ENCODE assay signal across 8 cellular contexts in the genomic region with DNA sequence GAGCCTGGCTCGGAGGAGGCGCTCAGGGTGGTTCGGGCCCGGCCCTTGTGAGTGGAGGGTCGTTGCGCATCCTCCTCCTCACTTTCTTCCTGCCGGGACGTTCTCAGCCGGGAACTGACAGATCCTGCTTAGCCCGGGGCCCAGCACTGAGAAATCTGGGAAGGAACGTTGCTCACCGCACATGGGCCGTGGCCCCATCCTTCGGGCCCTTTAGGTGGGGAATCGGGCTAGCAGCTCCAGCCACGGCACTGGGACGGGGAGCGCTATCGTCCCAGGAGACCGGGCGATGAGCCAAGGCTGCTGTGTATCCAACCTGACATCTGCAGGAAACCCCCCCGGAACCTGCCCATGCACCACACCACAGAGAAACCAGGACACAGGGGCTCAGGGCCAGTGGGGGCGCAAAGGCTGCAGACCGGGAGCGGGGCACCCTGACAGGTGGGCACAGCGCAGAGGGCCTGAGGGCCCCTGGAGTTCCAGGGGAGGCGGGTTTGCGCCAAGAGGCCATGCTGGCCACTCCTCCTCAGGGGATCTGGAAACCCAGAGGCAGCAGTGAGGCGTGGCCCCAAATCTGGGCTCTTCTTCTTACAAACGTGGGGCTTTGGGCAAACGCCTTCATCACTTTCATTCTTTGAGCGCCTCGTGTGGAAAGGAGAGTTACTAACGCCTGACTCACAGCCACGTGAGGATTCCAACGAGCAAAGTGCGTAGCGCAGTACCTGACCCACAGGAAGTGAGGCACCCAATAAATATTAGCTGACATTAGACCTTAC.
DNase-seq lines count a peak whose midpoint lies in the region; ATAC-seq, FAIRE-seq and TF ChIP-seq lines count a peak whose summit lies in the region.

A gene (minus strand): TSS at position 116 of the 773 bp plus-strand sequence. CDS start 4,659 bp downstream, outside the sequence.

- CTCF ChIA-PET in HEK293 (lab: Yijun Ruan, JAX) = interaction anchor here (0.7 to 2.0 kb wide), 7 partner anchors 11 to 1231 kb away, joined by 3 to 13 read pairs (median 3); no protein-coding TSS in a partner anchor

- peaks cover 8% of the 10 kb centered on the region for H3K4me1 ChIP-seq in HEK293 (ENCODE audit: control insufficient read depth, insufficient read depth, low read length)

- POLR2A ChIA-PET in HEK293 (lab: Yijun Ruan, JAX) = interaction anchor here (1.8 to 2.1 kb wide), 2 partner anchors 15 to 54 kb away, joined by 4 to 8 read pairs; a partner anchor contains a TSS

- peaks cover 0 to 10% of the 10 kb centered on the region in 2 experiments; a peak in 1 of 3 replicates for H3K36me3 ChIP-seq in HEK293 (ENCODE audit: control insufficient read depth in 2 of 2, insufficient read depth in 1 of 2, low read length in 2 of 2)

- peak; percentile 9 for FAIRE-seq in islet of Langerhans (lab: Jason Lieb, UNC)

- peak; percentile 56 for TF ChIP-seq CTCF in HEK293 (tag by site-specific recombination; IDR thresholded peaks at IDR 0.05)
- TF ChIP-seq CTCF in WI38 (IDR thresholded peaks at IDR 0.05; ENCODE audit: low read depth, low read length) = no peak

- no peak within 1 kb of the TSS; the same call in 1 of the 2 replicates for H3K27ac ChIP-seq in HEK293 (ENCODE audit: extremely low read depth, low read depth, low read length)
- H3K27ac ChIP-seq in caudate nucleus (ENCODE audit: low read depth, low read length) = peak within 1 kb of the TSS; percentile 30

- H3K9me3 ChIP-seq in HEK293 (ENCODE audit: control insufficient read depth, insufficient read depth, low read depth, low read length) = no peaks in the 10 kb centered on the region

- DNase-seq in GM04504 (ENCODE audit: low read depth) (peak; percentile 93), NCI-H2107 (lab: John Stamatoyannopoulos, UW) (peak; percentile 68), caudate nucleus (lab: John Stamatoyannopoulos, UW) (peak in 41 of 61 donors; percentile 21 to 84 (median 50)), smooth muscle cell of the brain vasculature (ENCODE audit: low read depth, low spot score) (peak; percentile 46)

- H3K4me3 ChIP-seq in HEK293 (ENCODE audit: low read depth, low read length) = peak within 1 kb of the TSS; percentile 44
- H3K4me3 ChIP-seq in WI38 (ENCODE audit: low read depth, low read length) = peak within 1 kb of the TSS; percentile 65

- ATAC-seq in GM19455 (IDR thresholded peaks at IDR 0.05; ENCODE audit: unreplicated experiment) = no peak

TF ChIP-seq in HEK293, 187 proteins besides CTCF, POLR2A, EP300 and RAD21 (continues in another document):
- TF ChIP-seq, protein P1, sequence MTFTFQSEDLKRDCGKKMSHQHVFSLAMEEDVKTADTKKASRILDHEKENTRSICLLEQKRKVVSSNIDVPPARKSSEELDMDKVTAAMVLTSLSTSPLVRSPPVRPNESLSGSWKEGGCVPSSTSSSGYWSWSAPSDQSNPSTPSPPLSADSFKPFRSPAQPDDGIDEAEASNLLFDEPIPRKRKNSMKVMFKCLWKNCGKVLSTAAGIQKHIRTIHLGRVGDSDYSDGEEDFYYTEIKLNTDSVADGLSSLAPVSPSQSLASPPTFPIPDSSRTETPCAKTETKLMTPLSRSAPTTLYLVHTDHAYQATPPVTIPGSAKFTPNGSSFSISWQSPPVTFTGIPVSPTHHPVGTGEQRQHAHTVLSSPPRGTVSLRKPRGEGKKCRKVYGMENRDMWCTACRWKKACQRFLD (tag by site-specific recombination; IDR thresholded peaks at IDR 0.05) = no peak
- no peak for TF ChIP-seq EGR2 (tag by site-specific recombination; IDR thresholded peaks at IDR 0.05; ENCODE audit: low read depth)
- no peak for TF ChIP-seq ZNF404 (tag by site-specific recombination; IDR thresholded peaks at IDR 0.05)
- TF ChIP-seq, protein P2, sequence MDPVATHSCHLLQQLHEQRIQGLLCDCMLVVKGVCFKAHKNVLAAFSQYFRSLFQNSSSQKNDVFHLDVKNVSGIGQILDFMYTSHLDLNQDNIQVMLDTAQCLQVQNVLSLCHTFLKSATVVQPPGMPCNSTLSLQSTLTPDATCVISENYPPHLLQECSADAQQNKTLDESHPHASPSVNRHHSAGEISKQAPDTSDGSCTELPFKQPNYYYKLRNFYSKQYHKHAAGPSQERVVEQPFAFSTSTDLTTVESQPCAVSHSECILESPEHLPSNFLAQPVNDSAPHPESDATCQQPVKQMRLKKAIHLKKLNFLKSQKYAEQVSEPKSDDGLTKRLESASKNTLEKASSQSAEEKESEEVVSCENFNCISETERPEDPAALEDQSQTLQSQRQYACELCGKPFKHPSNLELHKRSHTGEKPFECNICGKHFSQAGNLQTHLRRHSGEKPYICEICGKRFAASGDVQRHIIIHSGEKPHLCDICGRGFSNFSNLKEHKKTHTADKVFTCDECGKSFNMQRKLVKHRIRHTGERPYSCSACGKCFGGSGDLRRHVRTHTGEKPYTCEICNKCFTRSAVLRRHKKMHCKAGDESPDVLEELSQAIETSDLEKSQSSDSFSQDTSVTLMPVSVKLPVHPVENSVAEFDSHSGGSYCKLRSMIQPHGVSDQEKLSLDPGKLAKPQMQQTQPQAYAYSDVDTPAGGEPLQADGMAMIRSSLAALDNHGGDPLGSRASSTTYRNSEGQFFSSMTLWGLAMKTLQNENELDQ (tag by site-specific recombination; IDR thresholded peaks at IDR 0.05; ENCODE audit: low read depth) = no peak
- TF ChIP-seq ZNF426 (tag by site-specific recombination; IDR thresholded peaks at IDR 0.05) = no peak
- TF ChIP-seq ZNF768 (tag by site-specific recombination; IDR thresholded peaks at IDR 0.05) = no peak
- no peak for TF ChIP-seq HOXC10 (CRISPR knock-in tag; IDR thresholded peaks at IDR 0.05)
- no peak for TF ChIP-seq ZNF624 (tag by site-specific recombination; IDR thresholded peaks at IDR 0.05)
- TF ChIP-seq ZNF596 (tag by site-specific recombination; IDR thresholded peaks at IDR 0.05) = no peak
- TF ChIP-seq, protein P3, sequence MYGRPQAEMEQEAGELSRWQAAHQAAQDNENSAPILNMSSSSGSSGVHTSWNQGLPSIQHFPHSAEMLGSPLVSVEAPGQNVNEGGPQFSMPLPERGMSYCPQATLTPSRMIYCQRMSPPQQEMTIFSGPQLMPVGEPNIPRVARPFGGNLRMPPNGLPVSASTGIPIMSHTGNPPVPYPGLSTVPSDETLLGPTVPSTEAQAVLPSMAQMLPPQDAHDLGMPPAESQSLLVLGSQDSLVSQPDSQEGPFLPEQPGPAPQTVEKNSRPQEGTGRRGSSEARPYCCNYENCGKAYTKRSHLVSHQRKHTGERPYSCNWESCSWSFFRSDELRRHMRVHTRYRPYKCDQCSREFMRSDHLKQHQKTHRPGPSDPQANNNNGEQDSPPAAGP (tag by site-specific recombination; IDR thresholded peaks at IDR 0.05) = no peak; the same call in 1 of the 2 replicates
- TF ChIP-seq ZNF473 (tag by site-specific recombination; IDR thresholded peaks at IDR 0.05) = no peak
- TF ChIP-seq, protein P4, sequence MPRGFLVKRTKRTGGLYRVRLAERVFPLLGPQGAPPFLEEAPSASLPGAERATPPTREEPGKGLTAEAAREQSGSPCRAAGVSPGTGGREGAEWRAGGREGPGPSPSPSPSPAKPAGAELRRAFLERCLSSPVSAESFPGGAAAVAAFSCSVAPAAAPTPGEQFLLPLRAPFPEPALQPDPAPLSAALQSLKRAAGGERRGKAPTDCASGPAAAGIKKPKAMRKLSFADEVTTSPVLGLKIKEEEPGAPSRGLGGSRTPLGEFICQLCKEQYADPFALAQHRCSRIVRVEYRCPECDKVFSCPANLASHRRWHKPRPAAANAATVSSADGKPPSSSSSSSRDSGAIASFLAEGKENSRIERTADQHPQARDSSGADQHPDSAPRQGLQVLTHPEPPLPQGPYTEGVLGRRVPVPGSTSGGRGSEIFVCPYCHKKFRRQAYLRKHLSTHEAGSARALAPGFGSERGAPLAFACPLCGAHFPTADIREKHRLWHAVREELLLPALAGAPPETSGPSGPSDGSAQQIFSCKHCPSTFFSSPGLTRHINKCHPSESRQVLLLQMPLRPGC (tag by site-specific recombination; IDR thresholded peaks at IDR 0.05) = peak; percentile 12; the same call in 1 of the 2 replicates
- TF ChIP-seq, protein P5, sequence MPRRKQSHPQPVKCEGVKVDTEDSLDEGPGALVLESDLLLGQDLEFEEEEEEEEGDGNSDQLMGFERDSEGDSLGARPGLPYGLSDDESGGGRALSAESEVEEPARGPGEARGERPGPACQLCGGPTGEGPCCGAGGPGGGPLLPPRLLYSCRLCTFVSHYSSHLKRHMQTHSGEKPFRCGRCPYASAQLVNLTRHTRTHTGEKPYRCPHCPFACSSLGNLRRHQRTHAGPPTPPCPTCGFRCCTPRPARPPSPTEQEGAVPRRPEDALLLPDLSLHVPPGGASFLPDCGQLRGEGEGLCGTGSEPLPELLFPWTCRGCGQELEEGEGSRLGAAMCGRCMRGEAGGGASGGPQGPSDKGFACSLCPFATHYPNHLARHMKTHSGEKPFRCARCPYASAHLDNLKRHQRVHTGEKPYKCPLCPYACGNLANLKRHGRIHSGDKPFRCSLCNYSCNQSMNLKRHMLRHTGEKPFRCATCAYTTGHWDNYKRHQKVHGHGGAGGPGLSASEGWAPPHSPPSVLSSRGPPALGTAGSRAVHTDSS (tag by site-specific recombination; IDR thresholded peaks at IDR 0.05) = peak; percentile 31; the same call in 1 of the 2 replicates
